Comparison of ENCODE assay signal across 11 cellular contexts in the genomic region with DNA sequence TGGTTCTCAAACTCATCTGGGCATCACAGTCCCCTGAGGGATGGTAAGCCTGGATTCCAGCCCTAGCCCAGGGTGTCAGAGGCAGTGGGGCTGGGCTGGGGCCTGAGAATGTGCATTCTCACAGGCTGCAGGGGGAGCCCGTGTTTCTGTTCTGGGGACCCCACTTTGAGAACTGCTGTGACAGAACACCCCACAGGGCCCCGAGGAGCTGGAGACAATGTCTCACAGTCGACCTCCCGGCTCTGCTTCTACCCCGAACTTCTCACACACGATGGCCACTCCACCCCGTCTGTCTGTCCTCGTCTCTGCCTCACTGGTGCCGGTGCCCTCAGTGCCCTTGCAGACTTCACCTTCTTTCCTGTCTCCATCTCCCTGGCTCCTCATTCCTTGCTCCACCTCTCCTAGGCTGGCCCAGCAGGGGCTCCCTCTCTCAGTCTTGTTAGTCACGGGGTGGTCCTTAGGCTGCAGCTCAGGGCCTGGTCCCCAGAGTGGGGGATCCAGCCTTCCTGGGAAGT.
"Had no signal": no experiment of that assay in that cellular context is flagged by ENCODE, and none has a peak within 500 bp of the region (broad histone marks: within the 10 kb centered on the region; RNA-seq: fewer than 3 reads in every experiment).

No MANE protein-coding gene starts in this region.

- H3K4me3 ChIP-seq: smooth muscle cell had no signal

- ATAC-seq: SK-N-SH treated with all-trans-retinoic acid at 6 μM for 48 hours; stimulated activated effector memory CD8-positive, alpha-beta T cell treated with anti-CD3 and anti-CD28 coated beads, Interleukin-12 subunit alpha, Interleukin-12 subunit beta, amount 100 ng/mL, for 72 hours had no signal

- H3K4me1 ChIP-seq: parathyroid adenoma had no signal

- H3K27ac ChIP-seq: parathyroid adenoma had no signal

- DNase-seq: activated CD4-positive, alpha-beta T cell treated with anti-CD3 and anti-CD28 coated beads, Interleukin-2, amount 10 ng/mL, durations not matched to agents 7 days and 5 days; activated CD4-positive, CD25-positive, alpha-beta regulatory T cell; activated naive CD4-positive, alpha-beta T cell treated with anti-CD3 and anti-CD28 coated beads, Interleukin-2, amount 10 ng/mL, durations not matched to agents 7 days and 5 days; central memory CD4-positive, alpha-beta T cell; effector memory CD4-positive, alpha-beta T cell; kidney glomerular epithelial cell; midbrain had no signal
